In the genomic region with DNA sequence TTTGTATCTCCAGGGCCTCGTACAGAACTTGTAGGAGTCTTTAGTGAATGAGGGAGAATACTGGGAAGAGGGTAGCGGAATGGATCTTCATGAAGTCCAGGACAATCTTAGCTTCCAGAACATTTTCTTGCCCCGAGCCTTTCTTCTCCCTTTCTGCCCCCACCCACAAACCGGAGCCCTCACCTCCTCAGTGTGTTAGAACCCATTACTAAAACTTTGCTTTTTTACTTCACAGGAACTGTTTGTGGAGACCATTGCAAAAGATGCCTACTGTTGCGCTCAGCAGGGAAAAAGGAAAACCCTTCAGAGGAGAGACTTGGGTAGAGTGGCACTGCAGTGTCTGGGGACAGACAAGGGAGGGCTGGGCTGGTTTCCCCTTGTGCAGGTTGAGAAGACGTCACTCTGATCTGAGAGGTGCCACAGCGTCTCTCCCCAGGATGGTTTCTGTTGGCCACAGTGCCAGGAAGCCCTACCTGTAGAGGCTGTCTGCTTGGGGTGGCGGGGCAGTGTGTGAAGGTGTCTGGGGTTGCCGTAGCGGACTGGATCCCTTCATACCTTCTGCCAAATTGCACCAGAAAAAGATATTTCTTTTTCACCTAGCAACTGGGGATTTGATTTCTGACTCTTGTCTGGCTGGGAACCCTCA, we compare ENCODE assay signal across 1 cellular context.
TF ChIP-seq lines count a peak whose summit lies in the region.

No MANE protein-coding gene starts in this region.

TF ChIP-seq in GM12878, 131 proteins besides CTCF, POLR2A, EP300 and RAD21 (continued from another document):
- TF ChIP-seq, protein P1, sequence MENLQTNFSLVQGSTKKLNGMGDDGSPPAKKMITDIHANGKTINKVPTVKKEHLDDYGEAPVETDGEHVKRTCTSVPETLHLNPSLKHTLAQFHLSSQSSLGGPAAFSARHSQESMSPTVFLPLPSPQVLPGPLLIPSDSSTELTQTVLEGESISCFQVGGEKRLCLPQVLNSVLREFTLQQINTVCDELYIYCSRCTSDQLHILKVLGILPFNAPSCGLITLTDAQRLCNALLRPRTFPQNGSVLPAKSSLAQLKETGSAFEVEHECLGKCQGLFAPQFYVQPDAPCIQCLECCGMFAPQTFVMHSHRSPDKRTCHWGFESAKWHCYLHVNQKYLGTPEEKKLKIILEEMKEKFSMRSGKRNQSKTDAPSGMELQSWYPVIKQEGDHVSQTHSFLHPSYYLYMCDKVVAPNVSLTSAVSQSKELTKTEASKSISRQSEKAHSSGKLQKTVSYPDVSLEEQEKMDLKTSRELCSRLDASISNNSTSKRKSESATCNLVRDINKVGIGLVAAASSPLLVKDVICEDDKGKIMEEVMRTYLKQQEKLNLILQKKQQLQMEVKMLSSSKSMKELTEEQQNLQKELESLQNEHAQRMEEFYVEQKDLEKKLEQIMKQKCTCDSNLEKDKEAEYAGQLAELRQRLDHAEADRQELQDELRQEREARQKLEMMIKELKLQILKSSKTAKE (IDR thresholded peaks at IDR 0.05; ENCODE audit: low read depth, poor library complexity, severe bottlenecking), result peak; percentile 19
- TF ChIP-seq, protein P2, sequence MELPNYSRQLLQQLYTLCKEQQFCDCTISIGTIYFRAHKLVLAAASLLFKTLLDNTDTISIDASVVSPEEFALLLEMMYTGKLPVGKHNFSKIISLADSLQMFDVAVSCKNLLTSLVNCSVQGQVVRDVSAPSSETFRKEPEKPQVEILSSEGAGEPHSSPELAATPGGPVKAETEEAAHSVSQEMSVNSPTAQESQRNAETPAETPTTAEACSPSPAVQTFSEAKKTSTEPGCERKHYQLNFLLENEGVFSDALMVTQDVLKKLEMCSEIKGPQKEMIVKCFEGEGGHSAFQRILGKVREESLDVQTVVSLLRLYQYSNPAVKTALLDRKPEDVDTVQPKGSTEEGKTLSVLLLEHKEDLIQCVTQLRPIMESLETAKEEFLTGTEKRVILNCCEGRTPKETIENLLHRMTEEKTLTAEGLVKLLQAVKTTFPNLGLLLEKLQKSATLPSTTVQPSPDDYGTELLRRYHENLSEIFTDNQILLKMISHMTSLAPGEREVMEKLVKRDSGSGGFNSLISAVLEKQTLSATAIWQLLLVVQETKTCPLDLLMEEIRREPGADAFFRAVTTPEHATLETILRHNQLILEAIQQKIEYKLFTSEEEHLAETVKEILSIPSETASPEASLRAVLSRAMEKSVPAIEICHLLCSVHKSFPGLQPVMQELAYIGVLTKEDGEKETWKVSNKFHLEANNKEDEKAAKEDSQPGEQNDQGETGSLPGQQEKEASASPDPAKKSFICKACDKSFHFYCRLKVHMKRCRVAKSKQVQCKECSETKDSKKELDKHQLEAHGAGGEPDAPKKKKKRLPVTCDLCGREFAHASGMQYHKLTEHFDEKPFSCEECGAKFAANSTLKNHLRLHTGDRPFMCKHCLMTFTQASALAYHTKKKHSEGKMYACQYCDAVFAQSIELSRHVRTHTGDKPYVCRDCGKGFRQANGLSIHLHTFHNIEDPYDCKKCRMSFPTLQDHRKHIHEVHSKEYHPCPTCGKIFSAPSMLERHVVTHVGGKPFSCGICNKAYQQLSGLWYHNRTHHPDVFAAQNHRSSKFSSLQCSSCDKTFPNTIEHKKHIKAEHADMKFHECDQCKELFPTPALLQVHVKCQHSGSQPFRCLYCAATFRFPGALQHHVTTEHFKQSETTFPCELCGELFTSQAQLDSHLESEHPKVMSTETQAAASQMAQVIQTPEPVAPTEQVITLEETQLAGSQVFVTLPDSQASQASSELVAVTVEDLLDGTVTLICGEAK (IDR thresholded peaks at IDR 0.05; ENCODE audit: borderline replicate concordance), result peak; percentile 36; the same call in 1 of the 2 replicates
